In genomic region chr13:46211521-46212351, GRCh38 we compare ENCODE assay signal across 8 cellular contexts. TPM values are rescaled to one million over a fixed set of nuclear protein-coding genes. Genes with fewer than 3 reads are reported as not detected.
DNase-seq lines count a peak whose midpoint lies in the region; ATAC-seq and TF ChIP-seq lines count a peak whose summit lies in the region.

LRRC63 (plus strand) TSS chr13:46211928; CDS start chr13:46213035, 1,107 bp downstream.

- H3K4me3 Mint-ChIP-seq in Calu3 (ENCODE audit: low read depth, unreplicated experiment) = peak within 1 kb of the TSS; percentile 82

- no TSS peak for BruUV-seq in Calu3 (replicated peaks; lab: Mats Ljungman, UMichigan)

- peak within 1 kb of the TSS; percentile 78 for H3K27ac Mint-ChIP-seq in Calu3 (ENCODE audit: unreplicated experiment)

- peaks cover 12% of the 10 kb centered on the region for H3K36me3 Mint-ChIP-seq in Calu3 (ENCODE audit: insufficient read depth, unreplicated experiment)

- intact Hi-C loops in Calu3 (cut with micrococcal nuclease; ENCODE audit: unreplicated experiment) = no loop called here

- H3K4me1 Mint-ChIP-seq in Calu3 (ENCODE audit: low read depth, unreplicated experiment) = peaks cover 24% of the 10 kb centered on the region

- peak; percentile 84 for DNase-seq in Calu3
- peak; percentile 54 for DNase-seq in HK-2 (ENCODE audit: unreplicated experiment)
- peak; percentile 33 for DNase-seq in SIG-M5 (lab: John Stamatoyannopoulos, UW)
- peak; percentile 79 for DNase-seq in activated gamma-delta T cell treated with Interleukin-2 at 50 U/mL for 16 hours
- peak; percentile 72 for DNase-seq in germinal center (ENCODE audit: low spot score)
- DNase-seq in nucleus accumbens (lab: John Stamatoyannopoulos, UW) = peak; percentile 4 to 92 (median 70)

- peak; percentile 90 for ATAC-seq in GM19467 (IDR thresholded peaks at IDR 0.05; ENCODE audit: unreplicated experiment)

- peak within 1 kb of the TSS; percentile 5 for H3K27ac ChIP-seq in temporal lobe (ENCODE audit: low read depth, low read length)

- H3K9me3 Mint-ChIP-seq in Calu3 (ENCODE audit: low read depth, unreplicated experiment) = peaks cover 2% of the 10 kb centered on the region

- CTCF ChIA-PET in Calu3 (lab: Charles Lee) = no interaction called here

- no peaks in the 10 kb centered on the region for H3K27me3 Mint-ChIP-seq in Calu3 (ENCODE audit: unreplicated experiment)

- TF ChIP-seq CTCF in Calu3 (IDR thresholded peaks at IDR 0.05; ENCODE audit: unreplicated experiment) = no peak

RNA-seq across cellular contexts. Expression of gene LRRC63, which starts in this region (rescaled TPM):
- 0.32 and 0.38 TPM in 2 replicates for total RNA-seq in Calu3 (2022)
- 1.7 TPM for total RNA-seq in temporal lobe

Comparison
In these comparisons a context has a peak if more than half of its experiments do, and no peak if none do; other contexts are left out.
1. Peak in every context shown above with its lines: DNase-seq, ATAC-seq and H3K27ac ChIP-seq.
2. Peak in DNase-seq in Calu3; RNA of the gene not detected or under 1 TPM.
3. DNase-seq: peak in every context shown above with its lines; median percentile 84 in Calu3; 79 in activated gamma-delta T cell treated with Interleukin-2 at 50 U/mL for 16 hours; 72 in germinal center; 70 in nucleus accumbens; 54 in HK-2; 33 in SIG-M5.